ENCODE assay signal across 8 cellular contexts in the genomic region with DNA sequence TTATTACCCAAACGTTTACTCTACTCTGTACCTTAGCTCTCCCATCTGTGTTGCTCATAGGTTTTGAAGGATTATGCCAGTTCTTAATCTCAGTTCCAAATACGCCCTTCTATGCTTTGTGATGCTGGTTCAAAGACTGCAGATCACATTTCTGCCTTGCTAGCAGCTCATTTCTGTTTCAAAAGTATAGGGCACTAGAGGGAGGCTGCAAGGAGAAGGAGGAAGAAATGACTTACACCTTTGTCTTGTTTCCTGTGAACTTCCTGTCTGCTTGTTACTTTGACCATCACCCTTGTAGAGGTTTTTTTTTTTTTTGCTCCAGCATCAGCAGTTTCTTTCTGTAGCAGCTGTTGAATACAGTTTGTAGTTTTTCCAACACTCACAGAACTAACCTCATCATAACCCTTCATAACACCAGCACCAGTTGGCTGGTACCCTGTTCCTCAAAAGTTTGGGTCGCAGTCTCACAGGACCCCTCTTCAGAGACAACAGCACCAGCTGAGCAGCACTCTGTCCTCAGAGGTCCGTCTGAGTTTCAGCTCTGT. TPM values are rescaled to one million over a fixed set of nuclear protein-coding genes. Genes with fewer than 3 reads are reported as not detected.
DNase-seq lines count a peak whose midpoint lies in the region; ATAC-seq and TF ChIP-seq lines count a peak whose summit lies in the region.

No MANE protein-coding gene starts in this region.

- ATAC-seq in GM18868 (IDR thresholded peaks at IDR 0.05; ENCODE audit: unreplicated experiment) (peak; percentile 74), left lobe of liver (peak; percentile 26)

- H3K36me3 Mint-ChIP-seq in HFFc6 (ENCODE audit: low read depth) = peaks cover 5% of the 10 kb centered on the region; the same call in 1 of the 2 replicates

- no peaks in the 10 kb centered on the region; the same call in 1 of the 2 replicates for H3K27me3 Mint-ChIP-seq in HFFc6 (ENCODE audit: insufficient read depth)

- no peak overlapping the region for H3K4me3 ChIP-seq in NB4 (ENCODE audit: low read depth, low read length)

- TF ChIP-seq POLR2A in NB4 (IDR thresholded peaks at IDR 0.05; ENCODE audit: extremely low read depth, insufficient read length) = no peak

- H3K4me3 Mint-ChIP-seq in HFFc6 = no peak overlapping the region

- no peaks in the 10 kb centered on the region for H3K9me3 Mint-ChIP-seq in HFFc6

- DNase-seq in HFFc6 = no peak
- DNase-seq in NB4 (ENCODE audit: low read depth) = peak; percentile 21
- no peak for DNase-seq in left lobe of liver (ENCODE audit: low spot score)
- DNase-seq in NK-92 treated with Interleukin-12 subunit alpha and Interleukin-12 subunit beta, amount 100 ng/mL, for 24 hours (lab: John Stamatoyannopoulos, UW) = no peak
- no peak for DNase-seq in NCI-H2227 (lab: John Stamatoyannopoulos, UW; ENCODE audit: unreplicated experiment)
- no peak for DNase-seq in DMS 273 treated with DMSO at 0.1 percent for 48 hours (lab: John Stamatoyannopoulos, UW)
- no peak for DNase-seq in NCI-H2081 (lab: John Stamatoyannopoulos, UW)

- no peak for TF ChIP-seq CTCF in HFFc6 (IDR thresholded peaks at IDR 0.05)
- TF ChIP-seq CTCF in NB4 (IDR thresholded peaks at IDR 0.05; ENCODE audit: low read depth, low read length) = no peak

- peak overlapping the region; percentile 56 for H3K27ac Mint-ChIP-seq in HFFc6

- H3K4me1 Mint-ChIP-seq in HFFc6 (ENCODE audit: low read depth) = peaks cover 81% of the 10 kb centered on the region

RNA-seq across cellular contexts. Expression of gene SLK, which starts 16.5 kb away (rescaled TPM):
- 10 to 100 TPM; 21.6 to 29.9 (median 27.3) TPM for total RNA-seq in HFFc6 (2021; fragmentation: NEBNext Ultra II Directional; extraction: Animal tissue kit (Norgen Biotek cat#: 25700))
- total RNA-seq in left lobe of liver = 8.7 TPM
